11 cellular contexts compared by ENCODE assay signal in the genomic region with DNA sequence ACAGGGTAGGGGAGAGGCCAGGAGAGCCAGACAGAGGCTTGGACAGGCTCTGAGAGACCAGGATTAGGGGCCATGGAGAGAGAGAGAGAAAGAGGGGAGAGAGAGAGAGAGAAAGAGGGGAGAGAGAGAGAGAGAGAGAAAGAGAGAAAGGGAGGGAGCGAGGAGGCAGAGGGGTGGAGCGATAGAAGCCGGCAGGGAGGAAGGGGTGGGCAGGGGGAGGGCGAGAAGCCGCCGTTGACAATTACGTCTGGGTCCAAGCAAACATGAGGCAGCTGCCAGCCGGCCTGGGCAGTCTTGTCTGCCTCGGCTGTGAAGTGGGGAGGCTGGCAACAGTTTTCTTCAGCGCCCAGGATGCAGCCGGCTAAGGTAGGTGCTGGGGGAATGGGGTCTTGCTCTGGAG. TPM values are rescaled to one million over a fixed set of nuclear protein-coding genes. Genes with fewer than 3 reads are reported as not detected.
DNase-seq lines count a peak whose midpoint lies in the region; ATAC-seq and TF ChIP-seq lines count a peak whose summit lies in the region.
"Had no signal": no experiment of that assay in that cellular context is flagged by ENCODE, and none has a peak within 500 bp of the region (broad histone marks: within the 10 kb centered on the region; RNA-seq: fewer than 3 reads in every experiment).

A gene (plus strand): TSS at position 260 of the 400 bp plus-strand sequence. CDS start 92 bp downstream, at position 352.

- no peaks in the 10 kb centered on the region for H3K36me3 Mint-ChIP-seq in brain

- no peak within 1 kb of the TSS for H3K23ac ChIP-seq in mesendoderm (ENCODE audit: low read length)

- WGBS in mesendoderm (ENCODE audit: extremely low coverage, insufficient coverage, low lambda C conversion rate): no CpG with 5 or more reads among the region's 11 CpGs

- POLR2A ChIA-PET in HEK293T (lab: Yijun Ruan, JAX): no interaction called here

- peak within 1 kb of the TSS; percentile 79 to 90 (median 84) for H3K4me3 Mint-ChIP-seq in brain

- no peaks in the 10 kb centered on the region for H3K36me3 ChIP-seq in mesendoderm (ENCODE audit: control insufficient read depth, insufficient read depth, low read length)

- H3K79me2 ChIP-seq in mesendoderm (ENCODE audit: control insufficient read depth, insufficient read depth, low read length): no peaks in the 10 kb centered on the region

- CTCF ChIA-PET in HEK293T (lab: Yijun Ruan, JAX): no interaction called here

- no peak within 1 kb of the TSS for H2BK15ac ChIP-seq in mesendoderm (replicated peaks; ENCODE audit: low read depth)

- H3K4me3 ChIP-seq in mesendoderm (ENCODE audit: low read length): no peak within 1 kb of the TSS

- peak within 1 kb of the TSS; percentile 88 to 99 (median 94) for H3K27ac Mint-ChIP-seq in brain

- peak within 1 kb of the TSS; percentile 48 for H3K9ac ChIP-seq in mesendoderm (ENCODE audit: low read length)
- H3K9ac ChIP-seq: KMS-11 had no signal

- no peak within 1 kb of the TSS for H3K18ac ChIP-seq in mesendoderm (ENCODE audit: low read length)

- no peak within 1 kb of the TSS for H3K27ac ChIP-seq in mesendoderm (ENCODE audit: low read depth, low read length)
- H3K27ac ChIP-seq: KMS-11 had no signal

- no peaks in the 10 kb centered on the region for H3K79me1 ChIP-seq in mesendoderm (ENCODE audit: low read length)

- peak within 1 kb of the TSS; percentile 75 for H3K56ac ChIP-seq in mesendoderm (ENCODE audit: low read length)

- no peak within 1 kb of the TSS for H4K8ac ChIP-seq in mesendoderm (ENCODE audit: low read depth, low read length)

- no peak within 1 kb of the TSS for H2AK5ac ChIP-seq in mesendoderm (ENCODE audit: low read length)

- peak within 1 kb of the TSS; percentile 26 for H3K4me2 ChIP-seq in mesendoderm (ENCODE audit: low read length)
- H3K4me2 ChIP-seq: KMS-11 had no signal

- peaks cover 71% of the 10 kb centered on the region for H3K4me1 Mint-ChIP-seq in brain

- no peak within 1 kb of the TSS for H2BK120ac ChIP-seq in mesendoderm (ENCODE audit: low read depth, low read length)

- H3K4ac ChIP-seq in mesendoderm (ENCODE audit: low read depth, low read length): no peak within 1 kb of the TSS

- peaks cover 0 to 3% (median under 1%) of the 10 kb centered on the region in 5 experiments for H3K9me3 Mint-ChIP-seq in brain

- no peak for TF ChIP-seq CTCF in brain (conservative IDR thresholded peaks at IDR 0.05)

- H3K4me1 ChIP-seq in mesendoderm (ENCODE audit: control insufficient read depth, low read depth, low read length): no peaks in the 10 kb centered on the region

- ATAC-seq in HG02642 (IDR thresholded peaks at IDR 0.05; ENCODE audit: poor library complexity, unreplicated experiment) (no peak), HG02798 (IDR thresholded peaks at IDR 0.05; ENCODE audit: poor library complexity, unreplicated experiment) (no peak)

- H4K5ac ChIP-seq in mesendoderm (ENCODE audit: low read length): no peak within 1 kb of the TSS

- peaks cover 3% of the 10 kb centered on the region for H3K27me3 Mint-ChIP-seq in brain

- H3K27me3 ChIP-seq in mesendoderm (ENCODE audit: insufficient read depth, low read length, poor library complexity): no peaks in the 10 kb centered on the region

- no peak within 1 kb of the TSS for H2BK5ac ChIP-seq in mesendoderm (ENCODE audit: low read length)

- DNase-seq in COLO668 (lab: John Stamatoyannopoulos, UW; ENCODE audit: unreplicated experiment) (peak; percentile 79), NCI-H1694 treated with DMSO at 0.1 percent for 48 hours (lab: John Stamatoyannopoulos, UW) (peak; percentile 65), mesendoderm (peak; percentile 24), HEK293T (ENCODE audit: extremely low spot score) (no peak), AG08395 (ENCODE audit: low spot score) (no peak)
- DNase-seq: activated CD4-positive, alpha-beta T cell treated with anti-CD3 and anti-CD28 coated beads, Interleukin-2, amount 50 U/mL, for 1 hour; trophoblast cell had no signal

TF ChIP-seq in HEK293T, 16 proteins besides CTCF, POLR2A, EP300 and RAD21:
- no peak for TF ChIP-seq SUZ12 (IDR thresholded peaks at IDR 0.05)
- no peak for TF ChIP-seq NFRKB (IDR thresholded peaks at IDR 0.05)
- TF ChIP-seq CTBP1 (IDR thresholded peaks at IDR 0.05; ENCODE audit: borderline replicate concordance): no peak
- TF ChIP-seq ARNT (IDR thresholded peaks at IDR 0.05): no peak
- no peak for TF ChIP-seq FOXA1 (IDR thresholded peaks at IDR 0.05)
- no peak for TF ChIP-seq HDGF (IDR thresholded peaks at IDR 0.05; ENCODE audit: borderline replicate concordance)
- no peak for TF ChIP-seq BHLHE40 (IDR thresholded peaks at IDR 0.05; ENCODE audit: borderline replicate concordance)
- TF ChIP-seq ZNF384 (IDR thresholded peaks at IDR 0.05): no peak

RNA-seq across cellular contexts. Expression of the gene that starts here (rescaled TPM):
- 29.5 TPM for polyA plus RNA-seq in brain (ENCODE audit: insufficient read depth, low read depth, low replicate concordance)
- 0.37 TPM for polyA plus RNA-seq in mesendoderm (2013, experiment 1 of 2)
- polyA plus RNA-seq in mesendoderm (2013, experiment 2 of 2): 0.52 TPM

Comparison
In these comparisons a context has a peak if more than half of its experiments do, and no peak if none do; other contexts are left out.
1. DNase-seq: peak in COLO668 (single experiment), NCI-H1694 treated with DMSO at 0.1 percent for 48 hours (single experiment) and mesendoderm (single experiment); none in HEK293T (single experiment) and AG08395 (single experiment).